ENCODE assay signal across 2 cellular contexts in the genomic region with DNA sequence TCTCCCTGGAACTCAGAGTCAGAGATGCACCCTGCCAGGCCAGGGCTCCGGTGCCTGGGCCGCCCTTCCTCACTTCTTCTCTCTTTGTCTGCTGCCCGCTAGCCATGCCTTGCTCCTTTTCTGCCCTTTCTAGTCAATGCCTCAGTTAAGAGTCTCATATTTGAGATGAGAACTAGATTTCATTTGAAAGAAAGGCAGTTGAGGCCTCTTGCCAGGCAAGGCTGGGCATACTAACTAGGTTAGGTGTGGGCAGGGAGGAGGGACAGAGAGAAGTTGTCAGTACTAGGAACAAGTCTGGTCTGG.
TF ChIP-seq lines count a peak whose summit lies in the region.

No MANE protein-coding gene starts in this region.

TF ChIP-seq in IMR-90, 13 proteins besides CTCF, POLR2A, EP300 and RAD21:
- no peak for TF ChIP-seq CEBPB (IDR thresholded peaks at IDR 0.05; ENCODE audit: low read depth, low read length)
- TF ChIP-seq SMC3 (IDR thresholded peaks at IDR 0.05; ENCODE audit: low read depth, low read length): no peak
- TF ChIP-seq BHLHE40 (IDR thresholded peaks at IDR 0.05; ENCODE audit: low read depth, low read length): no peak

TF ChIP-seq in endothelial cell of umbilical vein, 7 proteins besides CTCF, POLR2A, EP300 and RAD21:
- TF ChIP-seq MYC (IDR thresholded peaks at IDR 0.05; ENCODE audit: low read depth, low read length) (no peak), GATA2 (IDR thresholded peaks at IDR 0.05; ENCODE audit: insufficient read depth, insufficient read length, low read depth, low read length) (no peak), EZH2 (IDR thresholded peaks at IDR 0.05; ENCODE audit: borderline replicate concordance, low read depth, low read length, severe bottlenecking) (no peak), POLR2AphosphoS5 (IDR thresholded peaks at IDR 0.05; ENCODE audit: insufficient read depth, low read depth, low read length) (no peak), FOS (IDR thresholded peaks at IDR 0.05; ENCODE audit: borderline replicate concordance, insufficient read depth, low read length) (no peak), JUN (IDR thresholded peaks at IDR 0.05; ENCODE audit: borderline replicate concordance, insufficient read depth, insufficient read length, low read depth) (no peak)
- TF ChIP-seq, protein P1, sequence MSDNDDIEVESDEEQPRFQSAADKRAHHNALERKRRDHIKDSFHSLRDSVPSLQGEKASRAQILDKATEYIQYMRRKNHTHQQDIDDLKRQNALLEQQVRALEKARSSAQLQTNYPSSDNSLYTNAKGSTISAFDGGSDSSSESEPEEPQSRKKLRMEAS (IDR thresholded peaks at IDR 0.05; ENCODE audit: insufficient read depth, insufficient read length): no peak
